8 cellular contexts compared by ENCODE assay signal in the genomic region with DNA sequence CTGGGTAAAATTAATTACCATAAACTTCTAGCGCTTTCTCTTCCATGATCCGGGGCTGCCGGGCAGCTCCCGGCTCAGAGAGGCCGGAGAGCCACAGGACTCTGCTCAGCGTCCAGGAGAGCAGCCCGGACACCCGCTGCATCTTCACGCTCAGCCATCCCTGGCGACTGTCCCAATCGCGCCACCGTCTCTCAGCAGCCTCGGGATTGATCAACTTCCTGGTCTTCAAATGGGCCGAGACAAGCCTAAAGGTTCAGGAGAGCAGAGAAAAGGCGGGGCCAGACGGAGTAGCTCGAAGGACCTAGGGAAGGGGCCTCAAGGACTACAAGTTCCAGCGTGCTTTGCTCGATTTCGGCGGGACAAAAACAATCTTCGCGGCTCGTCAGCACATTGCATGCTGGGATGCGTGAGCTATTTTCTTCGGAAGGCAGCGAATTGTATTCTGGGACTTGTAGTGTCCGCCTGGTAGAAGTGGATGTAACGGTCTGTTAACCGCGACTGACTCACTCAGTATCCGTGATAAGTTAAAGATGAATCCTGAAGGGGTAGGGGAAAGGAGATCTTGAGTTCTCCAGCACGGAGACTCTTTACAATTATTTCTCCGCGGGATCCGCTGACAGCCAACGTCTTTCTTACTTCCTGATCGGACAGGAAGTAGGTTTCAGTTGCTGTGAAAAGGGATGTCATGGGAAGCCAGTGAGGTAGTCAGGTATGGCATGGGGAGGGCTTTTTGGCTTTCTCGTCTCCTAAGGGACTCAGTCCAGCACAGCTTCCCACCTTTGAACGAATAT.
DNase-seq lines count a peak whose midpoint lies in the region; ATAC-seq, FAIRE-seq and TF ChIP-seq lines count a peak whose summit lies in the region.

A gene with protein sequence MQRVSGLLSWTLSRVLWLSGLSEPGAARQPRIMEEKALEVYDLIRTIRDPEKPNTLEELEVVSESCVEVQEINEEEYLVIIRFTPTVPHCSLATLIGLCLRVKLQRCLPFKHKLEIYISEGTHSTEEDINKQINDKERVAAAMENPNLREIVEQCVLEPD (minus strand): TSS at position 212 of the 791 bp plus-strand sequence. CDS start 70 bp downstream, at position 142.

- DNase-seq in AG09319 (ENCODE audit: extremely low read depth, low read depth), result peak; percentile 94
- peak; percentile 93 to 96 for DNase-seq in NCI-H446 (lab: John Stamatoyannopoulos, UW)
- peak; percentile 89 for DNase-seq in activated CD4-positive, CD25-positive, alpha-beta regulatory T cell treated with anti-CD3 and anti-CD28 coated beads, Interleukin-2, amount 50 U/mL, for 16 hours (ENCODE audit: low read depth, low spot score)
- peak; percentile 42 to 93 for DNase-seq in cerebellar nuclear complex (lab: John Stamatoyannopoulos, UW)
- DNase-seq in stimulated activated CD4-positive, alpha-beta T cell treated with anti-CD3 and anti-CD28 coated beads, Interleukin-12 subunit alpha, Interleukin-12 subunit beta, amount 100 ng/mL, for 4 hours, result peak; percentile 83

- ATAC-seq in GM19025 (IDR thresholded peaks at IDR 0.05; ENCODE audit: low read depth, unreplicated experiment) (peak; percentile 58), HG03342 (IDR thresholded peaks at IDR 0.05; ENCODE audit: unreplicated experiment) (peak; percentile 54)

- TF ChIP-seq CTCF in AG09319 (IDR thresholded peaks at IDR 0.05; ENCODE audit: low read depth, low read length), result no peak

- FAIRE-seq in islet of Langerhans (lab: Jason Lieb, UNC), result peak; percentile 61

Comparison
In these comparisons a context has a peak if more than half of its experiments do, and no peak if none do; other contexts are left out.
1. Peak in every context shown above with its lines: DNase-seq and ATAC-seq.